ENCODE assay signal across 20 cellular contexts in genomic region chr2:152523091-152523490, GRCh38.
DNase-seq lines count a peak whose midpoint lies in the region; ATAC-seq and TF ChIP-seq lines count a peak whose summit lies in the region.
"Had no signal": no experiment of that assay in that cellular context is flagged by ENCODE, and none has a peak within 500 bp of the region (broad histone marks: within the 10 kb centered on the region; RNA-seq: fewer than 3 reads in every experiment).

No MANE protein-coding gene starts in this region.

- no peak for TF ChIP-seq CTCF in epithelial cell of esophagus (IDR thresholded peaks at IDR 0.05; ENCODE audit: insufficient read depth, low read depth, low read length, missing control alignments)

- no peak overlapping the region for H3K4me3 ChIP-seq in epithelial cell of esophagus (ENCODE audit: low read length)
- H3K4me3 ChIP-seq in skeletal muscle cell (ENCODE audit: low read depth, low read length), result no peak overlapping the region
- H3K4me3 ChIP-seq: coronary artery, PC-9, SK-N-MC, upper lobe of right lung had no signal

- peak; percentile 13; the same call in 2 of the 3 replicates for ATAC-seq in SK-N-SH treated with all-trans-retinoic acid at 6 μM for 48 hours
- ATAC-seq in GM19328 (IDR thresholded peaks at IDR 0.05; ENCODE audit: unreplicated experiment), result no peak
- ATAC-seq: activated CD4-positive, alpha-beta T cell treated with anti-CD3 and anti-CD28 coated beads for 36 hours; upper lobe of right lung had no signal

- DNase-seq in GM03348 (ENCODE audit: low spot score) (peak; percentile 33), epithelial cell of esophagus (ENCODE audit: low read depth) (peak; percentile 44), skeletal muscle cell (ENCODE audit: low read depth) (peak; percentile 54), CD1c-positive myeloid dendritic cell (ENCODE audit: extremely low spot score) (no peak), GF-D8 (lab: John Stamatoyannopoulos, UW) (no peak)
- DNase-seq: activated CD4-positive, alpha-beta T cell treated with anti-CD3 and anti-CD28 coated beads for 36 hours; activated effector memory CD4-positive, alpha-beta T cell treated with anti-CD3 and anti-CD28 coated beads, Interleukin-2, amount 50 U/mL, for 16 hours; anterior cingulate cortex; Calu3; head of caudate nucleus; Karpas-422; NCI-H1417; occipital lobe; PC-9; stimulated activated CD4-positive, alpha-beta T cell treated with anti-CD3 and anti-CD28 coated beads, Interleukin-2, amount 100 ng/mL, for 48 hours; upper lobe of right lung had no signal

TF ChIP-seq in SK-N-SH treated with all-trans-retinoic acid at 6 μM for 48 hours, 23 proteins besides CTCF, POLR2A, EP300 and RAD21:
- no peak for TF ChIP-seq OSR1 (CRISPR knock-in tag; IDR thresholded peaks at IDR 0.05)
- no peak for TF ChIP-seq ISL1 (CRISPR knock-in tag; IDR thresholded peaks at IDR 0.05)
- no peak for TF ChIP-seq ZNF70 (CRISPR knock-in tag; IDR thresholded peaks at IDR 0.05)
- TF ChIP-seq ARNTL (CRISPR knock-in tag; IDR thresholded peaks at IDR 0.05; ENCODE audit: borderline replicate concordance, low read depth), result no peak
- TF ChIP-seq ZFP3 (CRISPR knock-in tag; IDR thresholded peaks at IDR 0.05), result no peak
- no peak for TF ChIP-seq POU6F1 (CRISPR knock-in tag; IDR thresholded peaks at IDR 0.05; ENCODE audit: borderline replicate concordance, low read depth)
- no peak for TF ChIP-seq PATZ1 (CRISPR knock-in tag; IDR thresholded peaks at IDR 0.05; ENCODE audit: borderline replicate concordance)
- no peak for TF ChIP-seq CREB5 (CRISPR knock-in tag; IDR thresholded peaks at IDR 0.05; ENCODE audit: low read depth)
- no peak for TF ChIP-seq ZNF565 (CRISPR knock-in tag; conservative IDR thresholded peaks at IDR 0.05; ENCODE audit: low read depth)

Comparison
In these comparisons a context has a peak if more than half of its experiments do, and no peak if none do; other contexts are left out.
1. DNase-seq: peak in GM03348 (single experiment), epithelial cell of esophagus (single experiment) and skeletal muscle cell (single experiment); none in CD1c-positive myeloid dendritic cell (single experiment) and GF-D8 (single experiment).